Comparison of ENCODE assay signal across 26 cellular contexts in genomic region chr7:7408001-7408770, GRCh38.
A peak's percentile ranks its signal among the peaks of the same experiment; 100 is the strongest.
DNase-seq lines count a peak whose midpoint lies in the region; ATAC-seq, FAIRE-seq and TF ChIP-seq lines count a peak whose summit lies in the region.
"Had no signal": no experiment of that assay in that cellular context is flagged by ENCODE, and none has a peak within 500 bp of the region (broad histone marks: within the 10 kb centered on the region; RNA-seq: fewer than 3 reads in every experiment).

No MANE protein-coding gene starts in this region.

- in situ Hi-C loops in SK-MEL-5 (cut with HindIII; ENCODE audit: low pct_unique_long_range_greater_than_20kb, low sequenced_read_pairs), result loop anchor here (25.0 kb wide), 1 partner anchor 104 kb away; no protein-coding TSS in a partner anchor

- H4K20me1 ChIP-seq in keratinocyte (ENCODE audit: control insufficient read depth, extremely low read depth, insufficient read depth, low read length), result no peaks in the 10 kb centered on the region
- H4K20me1 ChIP-seq: BLaER1 treated with 17β-estradiol and CSF1 and Interleukin-3, amounts not matched to agents 10 nM and 100 nM had no signal

- peak; percentile 43 for FAIRE-seq in H54 (lab: Jason Lieb, UNC)
- peak; percentile 87 for FAIRE-seq in keratinocyte (lab: Jason Lieb, UNC)
- FAIRE-seq: GM19239, RCC 7860 had no signal

- intact Hi-C loops in prostate gland (cut with DNase I), result no loop called here

- H3K4me3 Mint-ChIP-seq in HFFc6, result no peak overlapping the region; the same call in 1 of the 2 replicates
- H3K4me3 Mint-ChIP-seq: activated CD4-positive, alpha-beta T cell treated with anti-CD3 and anti-CD28 coated beads, Interleukin-2, amount 10 ng/mL, durations not matched to agents 24 days and 14 days; stimulated activated effector memory CD8-positive, alpha-beta T cell treated with anti-CD3 and anti-CD28 coated beads, Interleukin-12 subunit alpha, Interleukin-12 subunit beta, amount 100 ng/mL, for 72 hours; T-helper 17 cell had no signal

- ATAC-seq in HG02798 (IDR thresholded peaks at IDR 0.05; ENCODE audit: poor library complexity, unreplicated experiment), result no peak
- ATAC-seq: body of pancreas; gastroesophageal sphincter; lower lobe of right lung; stimulated activated effector memory CD8-positive, alpha-beta T cell treated with anti-CD3 and anti-CD28 coated beads, Interleukin-12 subunit alpha, Interleukin-12 subunit beta, amount 100 ng/mL, for 72 hours; T-helper 17 cell had no signal

- H3K27ac ChIP-seq in keratinocyte (ENCODE audit: control insufficient read depth, insufficient read depth, low read length) (no peak overlapping the region), prostate gland (peak overlapping the region in 1 of 2 donors; percentile 6)
- H3K27ac ChIP-seq: BLaER1 treated with 17β-estradiol and CSF1 and Interleukin-3, amounts not matched to agents 10 nM and 100 nM; body of pancreas; esophagus muscularis mucosa; gastroesophageal sphincter; KMS-11; lower lobe of right lung had no signal

- H3K36me3 Mint-ChIP-seq in HFFc6 (ENCODE audit: low read depth), result no peaks in the 10 kb centered on the region
- H3K36me3 Mint-ChIP-seq: stimulated activated effector memory CD8-positive, alpha-beta T cell treated with anti-CD3 and anti-CD28 coated beads, Interleukin-12 subunit alpha, Interleukin-12 subunit beta, amount 100 ng/mL, for 72 hours had no signal

- dilution Hi-C loops in keratinocyte (cut with MboI; ENCODE audit: extremely low pct_ligation_motif_present, low sequenced_read_pairs), result no loop called here

- no peaks in the 10 kb centered on the region for H3K4me1 Mint-ChIP-seq in HFFc6 (ENCODE audit: low read depth)
- H3K4me1 Mint-ChIP-seq: activated CD4-positive, alpha-beta T cell treated with anti-CD3 and anti-CD28 coated beads, Interleukin-2, amount 10 ng/mL, durations not matched to agents 24 days and 14 days; stimulated activated effector memory CD8-positive, alpha-beta T cell treated with anti-CD3 and anti-CD28 coated beads, Interleukin-12 subunit alpha, Interleukin-12 subunit beta, amount 100 ng/mL, for 72 hours; T-helper 17 cell had no signal

- H3K4me1 ChIP-seq in keratinocyte (ENCODE audit: control insufficient read depth, extremely low read depth, insufficient read depth, low read length) (peaks cover 6% of the 10 kb centered on the region), prostate gland (replicated peaks) (no peaks in the 10 kb centered on the region)
- H3K4me1 ChIP-seq: BLaER1 treated with 17β-estradiol and CSF1 and Interleukin-3, amounts not matched to agents 10 nM and 100 nM; body of pancreas; esophagus muscularis mucosa; gastroesophageal sphincter; lower lobe of right lung had no signal

- TF ChIP-seq POLR2A in H54 (IDR thresholded peaks at IDR 0.05; ENCODE audit: low read depth, low read length), result no peak
- TF ChIP-seq POLR2A in prostate gland (IDR thresholded peaks at IDR 0.05), result no peak

- no peaks in the 10 kb centered on the region for H3K9me3 ChIP-seq in keratinocyte (ENCODE audit: control insufficient read depth, low read depth, low read length)
- no peaks in the 10 kb centered on the region for H3K9me3 ChIP-seq in prostate gland
- H3K9me3 ChIP-seq: body of pancreas, esophagus muscularis mucosa, gastroesophageal sphincter, lower lobe of right lung had no signal

- no peak for DNase-seq in H54 (ENCODE audit: insufficient read length, low spot score)
- peak; percentile 29 for DNase-seq in SK-MEL-5 (ENCODE audit: low read depth, low spot score)
- no peak for DNase-seq in keratinocyte (ENCODE audit: low read depth, low spot score)
- peak; percentile 32 for DNase-seq in prostate gland (ENCODE audit: low spot score)
- DNase-seq in T-helper 2 cell, result no peak
- DNase-seq in NCI-H1048 (lab: John Stamatoyannopoulos, UW), result no peak
- no peak for DNase-seq in HFFc6
- DNase-seq: activated CD4-positive, alpha-beta T cell treated with anti-CD3 and anti-CD28 coated beads, Interleukin-2, amount 10 ng/mL, durations not matched to agents 24 days and 14 days; activated naive CD4-positive, alpha-beta T cell; activated T-cell treated with anti-CD3 and anti-CD28 coated beads, Interleukin-2, amount 50 U/mL, for 48 hours; body of pancreas; effector CD4-positive, alpha-beta T cell; lower lobe of right lung; NCI-H2171; NCI-H510A treated with DMSO at 0.1 percent for 48 hours; spleen; stimulated activated CD4-positive, alpha-beta T cell treated with anti-CD3 and anti-CD28 coated beads, Interleukin-2, amount 100 ng/mL, for 48 hours; T-helper 17 cell had no signal

- 47% methylated on average over 3 of the region's 3 CpGs for WGBS in prostate gland

- H3K36me3 ChIP-seq in keratinocyte (ENCODE audit: control insufficient read depth in 2 of 2, extremely low read depth in 1 of 2, insufficient read depth in 2 of 2, low read length in 2 of 2) (no peaks in the 10 kb centered on the region), prostate gland (no peaks in the 10 kb centered on the region)
- H3K36me3 ChIP-seq: BLaER1 treated with 17β-estradiol and CSF1 and Interleukin-3, amounts not matched to agents 10 nM and 100 nM; esophagus muscularis mucosa; gastroesophageal sphincter; lower lobe of right lung; spleen had no signal

- TF ChIP-seq CTCF in keratinocyte (optimal IDR thresholded peaks at IDR 0.05 in 1 of 3, IDR thresholded peaks at IDR 0.05 in 1 of 3, conservative IDR thresholded peaks at IDR 0.05 in 1 of 3; ENCODE audit: extremely low read depth in 1 of 3, insufficient read depth in 2 of 3, low read length in 3 of 3) (no peak), prostate gland (IDR thresholded peaks at IDR 0.05) (no peak), HFFc6 (IDR thresholded peaks at IDR 0.05) (no peak)

- H3K79me2 ChIP-seq in keratinocyte (ENCODE audit: control insufficient read depth, insufficient read depth, low read length), result no peaks in the 10 kb centered on the region

- H3K4me2 ChIP-seq in keratinocyte (ENCODE audit: control insufficient read depth, extremely low read depth, insufficient read depth, low read depth, low read length), result peak overlapping the region; percentile 46
- H3K4me2 ChIP-seq: BLaER1 treated with 17β-estradiol and CSF1 and Interleukin-3, amounts not matched to agents 10 nM and 100 nM; KMS-11 had no signal

- no peak overlapping the region for H3K9ac ChIP-seq in keratinocyte (ENCODE audit: control insufficient read depth, extremely low read depth, insufficient read depth, low read length)
- H3K9ac ChIP-seq: BLaER1 treated with 17β-estradiol and CSF1 and Interleukin-3, amounts not matched to agents 10 nM and 100 nM; KMS-11 had no signal

- H3K27me3 Mint-ChIP-seq in HFFc6 (ENCODE audit: insufficient read depth), result peaks cover 3% of the 10 kb centered on the region

- no peaks in the 10 kb centered on the region for H3K9me3 Mint-ChIP-seq in HFFc6

- no peaks in the 10 kb centered on the region for H3K9me1 ChIP-seq in keratinocyte (ENCODE audit: control insufficient read depth, extremely low read depth, insufficient read depth, low read length)

- H3K27me3 ChIP-seq in keratinocyte (ENCODE audit: control insufficient read depth, extremely low read depth, insufficient read depth, low read length) (no peaks in the 10 kb centered on the region), prostate gland (replicated peaks; ENCODE audit: insufficient read depth) (no peaks in the 10 kb centered on the region)
- H3K27me3 ChIP-seq: BLaER1 treated with 17β-estradiol and CSF1 and Interleukin-3, amounts not matched to agents 10 nM and 100 nM; body of pancreas; esophagus muscularis mucosa; gastroesophageal sphincter; spleen had no signal

- H2AFZ ChIP-seq in keratinocyte (ENCODE audit: control insufficient read depth, low read length), result peak overlapping the region; percentile 50

- no peak overlapping the region for H3K27ac Mint-ChIP-seq in HFFc6
- H3K27ac Mint-ChIP-seq: activated CD4-positive, alpha-beta T cell treated with anti-CD3 and anti-CD28 coated beads, Interleukin-2, amount 10 ng/mL, durations not matched to agents 24 days and 14 days; stimulated activated effector memory CD8-positive, alpha-beta T cell treated with anti-CD3 and anti-CD28 coated beads, Interleukin-12 subunit alpha, Interleukin-12 subunit beta, amount 100 ng/mL, for 72 hours; T-helper 17 cell had no signal

- no peak overlapping the region for H3K4me3 ChIP-seq in keratinocyte (ENCODE audit: control insufficient read depth in 2 of 3, extremely low read depth in 1 of 3, insufficient read depth in 2 of 3, low read depth in 1 of 3, low read length in 3 of 3)
- H3K4me3 ChIP-seq in prostate gland, result no peak overlapping the region
- H3K4me3 ChIP-seq: BLaER1 treated with 17β-estradiol and CSF1 and Interleukin-3, amounts not matched to agents 10 nM and 100 nM; body of pancreas; esophagus muscularis mucosa; gastroesophageal sphincter; lower lobe of right lung; spleen had no signal

Comparison
In these comparisons a context has a peak if more than half of its experiments do, and no peak if none do; other contexts are left out.
1. DNase-seq: peak in SK-MEL-5 (single experiment) and prostate gland (single experiment); none in H54 (single experiment), keratinocyte (single experiment), T-helper 2 cell (0 of 5), NCI-H1048 (single experiment) and HFFc6 (single experiment).